In genomic region chr10:132516771-132517725, GRCh38 we compare ENCODE assay signal across 8 cellular contexts. TPM values are rescaled to one million over a fixed set of nuclear protein-coding genes. Genes with fewer than 3 reads are reported as not detected.
A peak's percentile ranks its signal among the peaks of the same experiment; 100 is the strongest.
DNase-seq lines count a peak whose midpoint lies in the region; ATAC-seq, FAIRE-seq and TF ChIP-seq lines count a peak whose summit lies in the region.

No MANE protein-coding gene starts in this region.

- no peaks in the 10 kb centered on the region for H3K36me3 ChIP-seq in rectal smooth muscle tissue (ENCODE audit: control insufficient read depth, insufficient read depth, low read length)

- TF ChIP-seq CTCF in A549 (IDR thresholded peaks at IDR 0.05), result no peak
- TF ChIP-seq CTCF in astrocyte of the spinal cord (IDR thresholded peaks at IDR 0.05; ENCODE audit: low read depth, low read length), result no peak

- H3K27me3 ChIP-seq in rectal smooth muscle tissue (ENCODE audit: control insufficient read depth, insufficient read depth, low read length), result no peaks in the 10 kb centered on the region

- CTCF ChIA-PET in A549 (lab: Yijun Ruan, JAX), result interaction anchor here (0.5 to 1.2 kb wide), 5 partner anchors 19 to 137 kb away, joined by 3 to 4 read pairs (median 3); no protein-coding TSS in a partner anchor

- in situ Hi-C loops in astrocyte of the spinal cord (cut with HindIII; ENCODE audit: low sequenced_read_pairs), result no loop called here

- DNase-seq in A549 (ENCODE audit: low read depth in 1 of 2, low spot score in 1 of 2), result peak; percentile 81 to 94
- peak; percentile 98 for DNase-seq in HK-2 (ENCODE audit: unreplicated experiment)
- DNase-seq in astrocyte of the spinal cord (ENCODE audit: low read depth, low spot score), result peak; percentile 95
- DNase-seq in hippocampal formation (lab: John Stamatoyannopoulos, UW), result peak; percentile 34 to 53
- DNase-seq in stimulated activated CD4-positive, alpha-beta T cell treated with anti-CD3 and anti-CD28 coated beads, Interleukin-2, amount 100 ng/mL, for 24 hours, result no peak

- H3K4me2 ChIP-seq in A549, result peak overlapping the region; percentile 97

- TF ChIP-seq RAD21 in A549 (conservative IDR thresholded peaks at IDR 0.05 in 1 of 2, IDR thresholded peaks at IDR 0.05 in 1 of 2), result no peak; a peak in 1 of 5 replicates

- FAIRE-seq in A549 (lab: Jason Lieb, UNC), result peak; percentile 28

- peak in 1 of 2 experiments; percentile 49; a peak in 1 of 5 replicates for TF ChIP-seq EP300 in A549 (IDR thresholded peaks at IDR 0.05)

- H3K9ac ChIP-seq in rectal smooth muscle tissue (ENCODE audit: low read length), result no peak overlapping the region

- ATAC-seq in A549 (peak; percentile 89 to 93), GM19395 (IDR thresholded peaks at IDR 0.05; ENCODE audit: unreplicated experiment) (no peak), HG03196 (IDR thresholded peaks at IDR 0.05; ENCODE audit: unreplicated experiment) (no peak)

- H3K4me1 ChIP-seq in A549, result peaks cover 26% of the 10 kb centered on the region
- H3K4me1 ChIP-seq in rectal smooth muscle tissue (ENCODE audit: control insufficient read depth, insufficient read depth, low read length), result peaks cover 47% of the 10 kb centered on the region

- peak overlapping the region; percentile 31; the same call in 2 of the 3 replicates for H3K4me3 ChIP-seq in A549
- no peak overlapping the region for H3K4me3 ChIP-seq in astrocyte of the spinal cord (ENCODE audit: low read depth, low read length)
- peak overlapping the region; percentile 52 for H3K4me3 ChIP-seq in rectal smooth muscle tissue (ENCODE audit: low read length)

- no peak for TF ChIP-seq POLR2A in A549 (IDR thresholded peaks at IDR 0.05; ENCODE audit: low read length)

- H3K27ac ChIP-seq in A549 (peak overlapping the region; percentile 81 to 90), rectal smooth muscle tissue (ENCODE audit: low read depth, low read length) (peak overlapping the region; percentile 84)

- 16% methylated on average over 12 of the region's 37 CpGs for WGBS in A549 (ENCODE audit: missing lambda C conversion rate)

- H3K9me3 ChIP-seq in A549, result peaks cover 5% of the 10 kb centered on the region; the same call in 1 of the 3 replicates

- POLR2A ChIA-PET in A549 (lab: Yijun Ruan, JAX), result interaction anchor here (0.6 to 1.3 kb wide), 4 partner anchors 19 to 79 kb away, joined by 3 to 4 read pairs (median 3); no protein-coding TSS in a partner anchor

TF ChIP-seq in A549, 52 proteins besides CTCF, POLR2A, EP300 and RAD21:
- TF ChIP-seq FOSL2 (IDR thresholded peaks at IDR 0.05) (no peak), FOSL2 (CRISPR knock-in tag; IDR thresholded peaks at IDR 0.05) (peak; percentile 89), HOXA7 (CRISPR knock-in tag; IDR thresholded peaks at IDR 0.05) (no peak), EHF (CRISPR knock-in tag; IDR thresholded peaks at IDR 0.05) (no peak), USF2 (IDR thresholded peaks at IDR 0.05) (peak; percentile 75), MAX (IDR thresholded peaks at IDR 0.05) (peak; percentile 49; the same call in 1 of the 2 replicates), SMC3 (IDR thresholded peaks at IDR 0.05) (peak; percentile 26; the same call in 2 of the 3 replicates), ESRRA (IDR thresholded peaks at IDR 0.05; ENCODE audit: borderline replicate concordance, low read length) (peak; percentile 88; the same call in 1 of the 2 replicates), GATA3 (IDR thresholded peaks at IDR 0.05; ENCODE audit: borderline replicate concordance) (peak; percentile 28; the same call in 1 of the 2 replicates), JUN (IDR thresholded peaks at IDR 0.05) (peak; percentile 56 to 83; a peak in 3 of 5 replicates), JUNB (IDR thresholded peaks at IDR 0.05) (peak; percentile 36; the same call in 1 of the 2 replicates), RARB (CRISPR knock-in tag; IDR thresholded peaks at IDR 0.05) (peak; percentile 96)
- TF ChIP-seq, protein P1, sequence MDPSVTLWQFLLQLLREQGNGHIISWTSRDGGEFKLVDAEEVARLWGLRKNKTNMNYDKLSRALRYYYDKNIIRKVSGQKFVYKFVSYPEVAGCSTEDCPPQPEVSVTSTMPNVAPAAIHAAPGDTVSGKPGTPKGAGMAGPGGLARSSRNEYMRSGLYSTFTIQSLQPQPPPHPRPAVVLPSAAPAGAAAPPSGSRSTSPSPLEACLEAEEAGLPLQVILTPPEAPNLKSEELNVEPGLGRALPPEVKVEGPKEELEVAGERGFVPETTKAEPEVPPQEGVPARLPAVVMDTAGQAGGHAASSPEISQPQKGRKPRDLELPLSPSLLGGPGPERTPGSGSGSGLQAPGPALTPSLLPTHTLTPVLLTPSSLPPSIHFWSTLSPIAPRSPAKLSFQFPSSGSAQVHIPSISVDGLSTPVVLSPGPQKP (IDR thresholded peaks at IDR 0.05; ENCODE audit: low read depth, low read length), result no peak
TF ChIP-seq in A549: peak in this region for 9.

RNA-seq across cellular contexts. Expression of gene INPP5A, which starts 20.5 kb away (rescaled TPM):
- polyA plus RNA-seq in A549 (2011; rRNA removed) (12.0 and 13.7 TPM in 2 replicates), A549 (2017; fragmentation: RNase III; extraction: RNeasy Plus Mini Kit Qiagen cat#74134 plus additional on column Dnase treatment) (11.5 to 15.1 TPM (median 12.3 TPM) in 3 replicates)
- 10.7 and 11.9 TPM in 2 replicates for polyA plus RNA-seq in A549 (2012; cell fraction: cytosol; rRNA removed)
- 7.8 and 8.6 TPM in 2 replicates for polyA plus RNA-seq in A549 (2012; cell fraction: nucleus; rRNA removed)
- 12.6 and 19.2 TPM in 2 replicates for polyA minus RNA-seq in A549 (2011; rRNA and poly(A)+ RNA removed)

Comparison
In these comparisons a context has a peak if more than half of its experiments do, and no peak if none do; other contexts are left out.
1. ATAC-seq: peak in A549 (2 of 2); none in GM19395 (single experiment) and HG03196 (single experiment).
2. DNase-seq: peak in A549 (2 of 2), HK-2 (single experiment), astrocyte of the spinal cord (single experiment) and hippocampal formation (2 of 2); none in stimulated activated CD4-positive, alpha-beta T cell treated with anti-CD3 and anti-CD28 coated beads, Interleukin-2, amount 100 ng/mL, for 24 hours (0 of 2).